3 cellular contexts compared by ENCODE assay signal in the genomic region with DNA sequence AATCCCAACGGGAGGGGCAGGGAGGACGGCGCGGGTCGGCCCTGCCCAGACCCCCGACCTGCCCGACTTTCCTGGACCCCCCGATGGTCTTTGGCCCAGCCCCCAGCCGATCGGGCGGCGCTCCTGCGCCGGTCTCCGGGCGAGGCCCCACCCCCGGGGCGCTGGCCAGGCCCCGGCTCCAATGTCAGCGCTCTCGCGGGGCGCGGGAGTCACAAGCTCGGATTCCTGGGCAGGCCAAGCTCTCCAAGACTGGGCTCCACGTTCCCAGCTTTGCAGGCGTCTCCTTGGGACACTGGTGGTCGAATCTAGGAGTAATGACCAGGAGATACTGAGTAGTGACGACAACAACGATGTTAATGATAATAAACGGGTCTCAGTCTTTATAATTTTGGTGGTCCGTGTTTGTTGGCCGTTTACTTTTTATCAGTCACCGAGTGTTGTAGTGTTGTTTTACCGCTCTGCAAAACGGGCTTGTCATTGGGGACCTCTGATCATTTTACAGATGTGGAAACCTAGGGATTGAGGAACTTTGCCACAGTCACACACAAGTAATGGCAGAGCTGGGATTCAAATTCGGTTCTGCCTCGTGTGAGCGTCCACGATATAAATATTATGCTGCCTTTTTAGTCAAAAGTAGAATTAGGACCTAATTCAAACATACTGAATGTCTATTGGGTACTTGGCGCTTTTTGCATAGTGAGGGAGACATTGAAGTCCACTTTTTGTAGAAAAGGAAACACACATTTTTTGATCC.
A peak's percentile ranks its signal among the peaks of the same experiment; 100 is the strongest.
TF ChIP-seq lines count a peak whose summit lies in the region.

No MANE protein-coding gene starts in this region.

TF ChIP-seq in HEK293, 187 proteins besides CTCF, POLR2A, EP300 and RAD21:
- TF ChIP-seq, protein P1, sequence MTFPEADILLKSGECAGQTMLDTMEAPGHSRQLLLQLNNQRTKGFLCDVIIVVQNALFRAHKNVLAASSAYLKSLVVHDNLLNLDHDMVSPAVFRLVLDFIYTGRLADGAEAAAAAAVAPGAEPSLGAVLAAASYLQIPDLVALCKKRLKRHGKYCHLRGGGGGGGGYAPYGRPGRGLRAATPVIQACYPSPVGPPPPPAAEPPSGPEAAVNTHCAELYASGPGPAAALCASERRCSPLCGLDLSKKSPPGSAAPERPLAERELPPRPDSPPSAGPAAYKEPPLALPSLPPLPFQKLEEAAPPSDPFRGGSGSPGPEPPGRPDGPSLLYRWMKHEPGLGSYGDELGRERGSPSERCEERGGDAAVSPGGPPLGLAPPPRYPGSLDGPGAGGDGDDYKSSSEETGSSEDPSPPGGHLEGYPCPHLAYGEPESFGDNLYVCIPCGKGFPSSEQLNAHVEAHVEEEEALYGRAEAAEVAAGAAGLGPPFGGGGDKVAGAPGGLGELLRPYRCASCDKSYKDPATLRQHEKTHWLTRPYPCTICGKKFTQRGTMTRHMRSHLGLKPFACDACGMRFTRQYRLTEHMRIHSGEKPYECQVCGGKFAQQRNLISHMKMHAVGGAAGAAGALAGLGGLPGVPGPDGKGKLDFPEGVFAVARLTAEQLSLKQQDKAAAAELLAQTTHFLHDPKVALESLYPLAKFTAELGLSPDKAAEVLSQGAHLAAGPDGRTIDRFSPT (tag by site-specific recombination; IDR thresholded peaks at IDR 0.05), result 0 out of 2 replicates have a peak, but pooled peaks have one; percentile 29
- 0 out of 2 replicates have a peak, but pooled peaks have one; percentile 14 for TF ChIP-seq ZBTB48 (tag by site-specific recombination; IDR thresholded peaks at IDR 0.05)
- no peak for TF ChIP-seq HOXD13 (CRISPR knock-in tag; IDR thresholded peaks at IDR 0.05; ENCODE audit: borderline replicate concordance)
- TF ChIP-seq ZFP37 (tag by site-specific recombination; IDR thresholded peaks at IDR 0.05), result 0 out of 2 replicates have a peak, but pooled peaks have one; percentile 22
- TF ChIP-seq, protein P2, sequence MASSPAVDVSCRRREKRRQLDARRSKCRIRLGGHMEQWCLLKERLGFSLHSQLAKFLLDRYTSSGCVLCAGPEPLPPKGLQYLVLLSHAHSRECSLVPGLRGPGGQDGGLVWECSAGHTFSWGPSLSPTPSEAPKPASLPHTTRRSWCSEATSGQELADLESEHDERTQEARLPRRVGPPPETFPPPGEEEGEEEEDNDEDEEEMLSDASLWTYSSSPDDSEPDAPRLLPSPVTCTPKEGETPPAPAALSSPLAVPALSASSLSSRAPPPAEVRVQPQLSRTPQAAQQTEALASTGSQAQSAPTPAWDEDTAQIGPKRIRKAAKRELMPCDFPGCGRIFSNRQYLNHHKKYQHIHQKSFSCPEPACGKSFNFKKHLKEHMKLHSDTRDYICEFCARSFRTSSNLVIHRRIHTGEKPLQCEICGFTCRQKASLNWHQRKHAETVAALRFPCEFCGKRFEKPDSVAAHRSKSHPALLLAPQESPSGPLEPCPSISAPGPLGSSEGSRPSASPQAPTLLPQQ (tag by site-specific recombination; IDR thresholded peaks at IDR 0.05), result peak; percentile 48; the same call in 1 of the 2 replicates
- TF ChIP-seq ZNF335 (tag by site-specific recombination; conservative IDR thresholded peaks at IDR 0.05), result peak; percentile 90
- no peak for TF ChIP-seq ZNF223 (tag by site-specific recombination; IDR thresholded peaks at IDR 0.05)
- TF ChIP-seq ZIC2 (tag by site-specific recombination; IDR thresholded peaks at IDR 0.05), result peak; percentile 25; the same call in 1 of the 2 replicates
- peak; percentile 70 for TF ChIP-seq GLIS2 (tag by site-specific recombination; IDR thresholded peaks at IDR 0.05)
- peak; percentile 11; the same call in 1 of the 2 replicates for TF ChIP-seq ZNF660 (tag by site-specific recombination; IDR thresholded peaks at IDR 0.05)
- TF ChIP-seq, protein P3, sequence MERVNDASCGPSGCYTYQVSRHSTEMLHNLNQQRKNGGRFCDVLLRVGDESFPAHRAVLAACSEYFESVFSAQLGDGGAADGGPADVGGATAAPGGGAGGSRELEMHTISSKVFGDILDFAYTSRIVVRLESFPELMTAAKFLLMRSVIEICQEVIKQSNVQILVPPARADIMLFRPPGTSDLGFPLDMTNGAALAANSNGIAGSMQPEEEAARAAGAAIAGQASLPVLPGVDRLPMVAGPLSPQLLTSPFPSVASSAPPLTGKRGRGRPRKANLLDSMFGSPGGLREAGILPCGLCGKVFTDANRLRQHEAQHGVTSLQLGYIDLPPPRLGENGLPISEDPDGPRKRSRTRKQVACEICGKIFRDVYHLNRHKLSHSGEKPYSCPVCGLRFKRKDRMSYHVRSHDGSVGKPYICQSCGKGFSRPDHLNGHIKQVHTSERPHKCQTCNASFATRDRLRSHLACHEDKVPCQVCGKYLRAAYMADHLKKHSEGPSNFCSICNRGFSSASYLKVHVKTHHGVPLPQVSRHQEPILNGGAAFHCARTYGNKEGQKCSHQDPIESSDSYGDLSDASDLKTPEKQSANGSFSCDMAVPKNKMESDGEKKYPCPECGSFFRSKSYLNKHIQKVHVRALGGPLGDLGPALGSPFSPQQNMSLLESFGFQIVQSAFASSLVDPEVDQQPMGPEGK (tag by site-specific recombination; IDR thresholded peaks at IDR 0.05), result peak; percentile 51

TF ChIP-seq in WTC11, 78 proteins besides CTCF, POLR2A, EP300 and RAD21 (continues in another document):
- 0 out of 2 replicates have a peak, but pooled peaks have one; percentile 14 for TF ChIP-seq CDX4 (CRISPR knock-in tag; IDR thresholded peaks at IDR 0.05; ENCODE audit: borderline replicate concordance)
- TF ChIP-seq HMGXB4 (CRISPR knock-in tag; IDR thresholded peaks at IDR 0.05), result 0 out of 2 replicates have a peak, but pooled peaks have one; percentile 28
- TF ChIP-seq NR2C2 (CRISPR knock-in tag; IDR thresholded peaks at IDR 0.05), result no peak
- TF ChIP-seq ZBTB21 (CRISPR knock-in tag; IDR thresholded peaks at IDR 0.05; ENCODE audit: borderline replicate concordance), result no peak
- peak; percentile 27; the same call in 1 of the 2 replicates for TF ChIP-seq ZNF671 (CRISPR knock-in tag; IDR thresholded peaks at IDR 0.05)
- TF ChIP-seq, protein P4, sequence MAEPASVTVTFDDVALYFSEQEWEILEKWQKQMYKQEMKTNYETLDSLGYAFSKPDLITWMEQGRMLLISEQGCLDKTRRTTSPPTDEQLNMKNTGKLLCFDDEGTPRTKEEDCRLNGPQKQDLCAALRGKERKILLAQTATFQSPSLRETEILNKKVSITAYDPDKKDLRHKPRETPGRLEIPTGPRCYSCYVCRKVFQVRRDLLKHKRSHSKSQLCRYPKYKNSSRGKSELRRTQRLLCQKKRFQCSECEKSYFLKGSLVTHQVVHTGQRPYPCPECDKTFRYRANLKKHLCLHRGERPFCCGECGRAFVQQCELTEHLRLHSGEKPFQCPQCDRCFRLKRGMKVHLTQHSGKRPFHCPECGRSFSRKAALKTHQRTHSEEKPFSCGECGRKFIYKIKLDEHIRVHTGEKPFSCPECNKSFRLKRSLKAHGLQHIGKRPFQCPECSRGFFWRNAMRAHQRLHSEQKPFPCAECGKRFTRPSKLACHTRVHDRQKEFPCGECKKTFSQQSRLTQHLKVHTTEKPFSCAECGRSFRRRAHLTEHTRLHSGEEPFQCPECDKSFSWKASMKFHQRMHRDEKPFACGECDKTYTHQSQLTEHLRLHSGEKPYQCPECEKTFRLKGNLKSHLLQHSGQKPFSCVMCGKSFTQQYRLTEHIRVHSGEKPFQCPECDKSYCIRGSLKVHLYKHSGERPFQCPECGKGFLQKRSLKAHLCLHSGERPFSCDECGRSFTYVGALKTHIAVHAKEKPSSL (CRISPR knock-in tag; conservative IDR thresholded peaks at IDR 0.05), result peak; percentile 73; the same call in 1 of the 2 replicates

TF ChIP-seq in HepG2, 621 proteins besides CTCF, POLR2A, EP300 and RAD21 (continues in another document):
- TF ChIP-seq IRF1 (CRISPR knock-in tag; IDR thresholded peaks at IDR 0.05; ENCODE audit: low read depth), result no peak
- TF ChIP-seq ZNF501 (CRISPR knock-in tag; IDR thresholded peaks at IDR 0.05), result no peak
- no peak for TF ChIP-seq NFE2 (CRISPR knock-in tag; IDR thresholded peaks at IDR 0.05)
- TF ChIP-seq ZNF510 (CRISPR knock-in tag; IDR thresholded peaks at IDR 0.05; ENCODE audit: low read depth), result no peak
- TF ChIP-seq, protein P5, sequence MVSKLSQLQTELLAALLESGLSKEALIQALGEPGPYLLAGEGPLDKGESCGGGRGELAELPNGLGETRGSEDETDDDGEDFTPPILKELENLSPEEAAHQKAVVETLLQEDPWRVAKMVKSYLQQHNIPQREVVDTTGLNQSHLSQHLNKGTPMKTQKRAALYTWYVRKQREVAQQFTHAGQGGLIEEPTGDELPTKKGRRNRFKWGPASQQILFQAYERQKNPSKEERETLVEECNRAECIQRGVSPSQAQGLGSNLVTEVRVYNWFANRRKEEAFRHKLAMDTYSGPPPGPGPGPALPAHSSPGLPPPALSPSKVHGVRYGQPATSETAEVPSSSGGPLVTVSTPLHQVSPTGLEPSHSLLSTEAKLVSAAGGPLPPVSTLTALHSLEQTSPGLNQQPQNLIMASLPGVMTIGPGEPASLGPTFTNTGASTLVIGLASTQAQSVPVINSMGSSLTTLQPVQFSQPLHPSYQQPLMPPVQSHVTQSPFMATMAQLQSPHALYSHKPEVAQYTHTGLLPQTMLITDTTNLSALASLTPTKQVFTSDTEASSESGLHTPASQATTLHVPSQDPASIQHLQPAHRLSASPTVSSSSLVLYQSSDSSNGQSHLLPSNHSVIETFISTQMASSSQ (IDR thresholded peaks at IDR 0.05; ENCODE audit: low read depth), result no peak
- TF ChIP-seq, protein P5 (CRISPR knock-in tag; IDR thresholded peaks at IDR 0.05; ENCODE audit: borderline replicate concordance), result no peak
- no peak for TF ChIP-seq SP5 (CRISPR knock-in tag; IDR thresholded peaks at IDR 0.05; ENCODE audit: borderline replicate concordance, low read depth)
- no peak for TF ChIP-seq MAFK (conservative IDR thresholded peaks at IDR 0.05 in 1 of 2, IDR thresholded peaks at IDR 0.05 in 1 of 2; ENCODE audit: low read length in 2 of 2)
- TF ChIP-seq, protein P6, sequence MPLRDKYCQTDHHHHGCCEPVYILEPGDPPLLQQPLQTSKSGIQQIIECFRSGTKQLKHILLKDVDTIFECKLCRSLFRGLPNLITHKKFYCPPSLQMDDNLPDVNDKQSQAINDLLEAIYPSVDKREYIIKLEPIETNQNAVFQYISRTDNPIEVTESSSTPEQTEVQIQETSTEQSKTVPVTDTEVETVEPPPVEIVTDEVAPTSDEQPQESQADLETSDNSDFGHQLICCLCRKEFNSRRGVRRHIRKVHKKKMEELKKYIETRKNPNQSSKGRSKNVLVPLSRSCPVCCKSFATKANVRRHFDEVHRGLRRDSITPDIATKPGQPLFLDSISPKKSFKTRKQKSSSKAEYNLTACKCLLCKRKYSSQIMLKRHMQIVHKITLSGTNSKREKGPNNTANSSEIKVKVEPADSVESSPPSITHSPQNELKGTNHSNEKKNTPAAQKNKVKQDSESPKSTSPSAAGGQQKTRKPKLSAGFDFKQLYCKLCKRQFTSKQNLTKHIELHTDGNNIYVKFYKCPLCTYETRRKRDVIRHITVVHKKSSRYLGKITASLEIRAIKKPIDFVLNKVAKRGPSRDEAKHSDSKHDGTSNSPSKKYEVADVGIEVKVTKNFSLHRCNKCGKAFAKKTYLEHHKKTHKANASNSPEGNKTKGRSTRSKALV (CRISPR knock-in tag; IDR thresholded peaks at IDR 0.05), result 0 out of 2 replicates have a peak, but pooled peaks have one; percentile 13
- 0 out of 2 replicates have a peak, but pooled peaks have one; percentile 22 for TF ChIP-seq ZNF34 (CRISPR knock-in tag; IDR thresholded peaks at IDR 0.05; ENCODE audit: borderline replicate concordance)
- no peak for TF ChIP-seq PHF20 (CRISPR knock-in tag; IDR thresholded peaks at IDR 0.05)
- no peak for TF ChIP-seq SOX5 (CRISPR knock-in tag; IDR thresholded peaks at IDR 0.05; ENCODE audit: borderline replicate concordance)
- no peak; the same call in 1 of the 2 replicates for TF ChIP-seq ZIK1 (CRISPR knock-in tag; IDR thresholded peaks at IDR 0.05; ENCODE audit: borderline replicate concordance, low read depth)
- TF ChIP-seq ZNF512B (CRISPR knock-in tag; IDR thresholded peaks at IDR 0.05; ENCODE audit: borderline replicate concordance), result no peak
- TF ChIP-seq ZSCAN31 (CRISPR knock-in tag; IDR thresholded peaks at IDR 0.05; ENCODE audit: low read depth), result no peak
- 0 out of 2 replicates have a peak, but pooled peaks have one; percentile 5 for TF ChIP-seq MAF1 (CRISPR knock-in tag; IDR thresholded peaks at IDR 0.05; ENCODE audit: borderline replicate concordance)
- peak; percentile 91 for TF ChIP-seq HNRNPK (IDR thresholded peaks at IDR 0.05; ENCODE audit: low read depth, low read length, poor library complexity, severe bottlenecking)
- TF ChIP-seq YEATS2 (CRISPR knock-in tag; IDR thresholded peaks at IDR 0.05; ENCODE audit: borderline replicate concordance), result no peak
- TF ChIP-seq PAF1 (CRISPR knock-in tag; IDR thresholded peaks at IDR 0.05), result no peak
- TF ChIP-seq ZNF12 (CRISPR knock-in tag; IDR thresholded peaks at IDR 0.05), result 0 out of 2 replicates have a peak, but pooled peaks have one; percentile 4
- TF ChIP-seq SP2 (CRISPR knock-in tag; IDR thresholded peaks at IDR 0.05), result no peak
- no peak for TF ChIP-seq SNAI1 (CRISPR knock-in tag; IDR thresholded peaks at IDR 0.05; ENCODE audit: borderline replicate concordance)
- TF ChIP-seq RARA (CRISPR knock-in tag; IDR thresholded peaks at IDR 0.05), result no peak
